21 cellular contexts compared by ENCODE assay signal in genomic region chr1:188642585-188643168, GRCh38.
A peak's percentile ranks its signal among the peaks of the same experiment; 100 is the strongest.
DNase-seq lines count a peak whose midpoint lies in the region; ATAC-seq, FAIRE-seq and TF ChIP-seq lines count a peak whose summit lies in the region.
"Had no signal": no experiment of that assay in that cellular context is flagged by ENCODE, and none has a peak within 500 bp of the region (broad histone marks: within the 10 kb centered on the region; RNA-seq: fewer than 3 reads in every experiment).

No MANE protein-coding gene starts in this region.

- H3K9me3 ChIP-seq in lower lobe of right lung (no peaks in the 10 kb centered on the region), aorta (ENCODE audit: control insufficient read depth, low read length) (peaks cover 1% of the 10 kb centered on the region)
- H3K9me3 ChIP-seq: BLaER1, colonic mucosa, pancreas, right lobe of liver had no signal

- no peaks in the 10 kb centered on the region for H3K4me1 ChIP-seq in lower lobe of right lung
- H3K4me1 ChIP-seq in aorta (ENCODE audit: control insufficient read depth in 1 of 2, insufficient read depth in 2 of 2, low read length in 2 of 2) = no peaks in the 10 kb centered on the region
- H3K4me1 ChIP-seq: BLaER1, colonic mucosa, pancreas, right lobe of liver had no signal

- H3K36me3 ChIP-seq in lower lobe of right lung (no peaks in the 10 kb centered on the region), aorta (ENCODE audit: control insufficient read depth in 1 of 2, insufficient read depth in 2 of 2, low read length in 1 of 2) (no peaks in the 10 kb centered on the region)
- H3K36me3 ChIP-seq: BLaER1, colonic mucosa, pancreas, right lobe of liver had no signal

- no peak for FAIRE-seq in RCC 7860 (lab: Jason Lieb, UNC)
- FAIRE-seq: GM12891, GM19239, pancreas had no signal

- H3K27ac ChIP-seq in lower lobe of right lung (no peak overlapping the region), aorta (ENCODE audit: low read depth in 1 of 2, low read length in 2 of 2) (no peak overlapping the region)
- H3K27ac ChIP-seq: 22Rv1, BLaER1, colonic mucosa, pancreas, right lobe of liver had no signal

- H3K27me3 ChIP-seq in lower lobe of right lung (ENCODE audit: low read depth) = no peaks in the 10 kb centered on the region
- H3K27me3 ChIP-seq in aorta (ENCODE audit: control insufficient read depth in 1 of 2, insufficient read depth in 2 of 2, low read length in 1 of 2) = no peaks in the 10 kb centered on the region
- H3K27me3 ChIP-seq: BLaER1, colonic mucosa, pancreas, right lobe of liver had no signal

- ATAC-seq in lower lobe of right lung (peak; percentile 70 to 77), aorta (ENCODE audit: low FRiP score) (no peak)
- ATAC-seq: natural killer cell, pancreas, right lobe of liver had no signal

- DNase-seq in DMS 273 (lab: John Stamatoyannopoulos, UW; ENCODE audit: unreplicated experiment) = peak; percentile 20
- no peak for DNase-seq in DMS 273 treated with DMSO at 0.1 percent for 48 hours (lab: John Stamatoyannopoulos, UW)
- peak; percentile 10 for DNase-seq in NCI-H1436 treated with DMSO at 0.1 percent for 48 hours (lab: John Stamatoyannopoulos, UW)
- DNase-seq in NCI-H345 treated with DMSO at 0.1 percent for 48 hours (lab: John Stamatoyannopoulos, UW; ENCODE audit: unreplicated experiment) = peak; percentile 97
- peak; percentile 45 for DNase-seq in lower lobe of right lung
- no peak for DNase-seq in HPDE6-E6E7 (ENCODE audit: extremely low spot score)
- no peak for DNase-seq in RCC 7860 (ENCODE audit: low spot score)
- no peak for DNase-seq in aorta
- DNase-seq: activated CD4-positive, alpha-beta T cell treated with anti-CD3 and anti-CD28 coated beads for 4 hours; colonic mucosa; endodermal cell; IMR-90; MM.1S; natural killer cell; NCI-H226; pancreas; right lobe of liver had no signal

- no peak overlapping the region for H3K4me3 ChIP-seq in lower lobe of right lung
- H3K4me3 ChIP-seq in aorta (ENCODE audit: low read length in 2 of 2) = no peak overlapping the region
- H3K4me3 ChIP-seq: BLaER1, colonic mucosa, pancreas, right lobe of liver had no signal

- intact Hi-C loops in lower lobe of right lung (cut with DNase I) (no loop called here), aorta (cut with DNase I) (no loop called here)

- no peak for TF ChIP-seq CTCF in lower lobe of right lung (IDR thresholded peaks at IDR 0.05)

- WGBS in aorta, 2 donors = 94 to 95% methylated on average over 7 of the region's 7 CpGs

Comparison
In these comparisons a context has a peak if more than half of its experiments do, and no peak if none do; other contexts are left out.
1. DNase-seq: peak in DMS 273 (single experiment), NCI-H1436 treated with DMSO at 0.1 percent for 48 hours (single experiment), NCI-H345 treated with DMSO at 0.1 percent for 48 hours (single experiment) and lower lobe of right lung (single experiment); none in DMS 273 treated with DMSO at 0.1 percent for 48 hours (single experiment), HPDE6-E6E7 (single experiment), RCC 7860 (single experiment) and aorta (0 of 2).